ENCODE assay signal across 8 cellular contexts in the genomic region with DNA sequence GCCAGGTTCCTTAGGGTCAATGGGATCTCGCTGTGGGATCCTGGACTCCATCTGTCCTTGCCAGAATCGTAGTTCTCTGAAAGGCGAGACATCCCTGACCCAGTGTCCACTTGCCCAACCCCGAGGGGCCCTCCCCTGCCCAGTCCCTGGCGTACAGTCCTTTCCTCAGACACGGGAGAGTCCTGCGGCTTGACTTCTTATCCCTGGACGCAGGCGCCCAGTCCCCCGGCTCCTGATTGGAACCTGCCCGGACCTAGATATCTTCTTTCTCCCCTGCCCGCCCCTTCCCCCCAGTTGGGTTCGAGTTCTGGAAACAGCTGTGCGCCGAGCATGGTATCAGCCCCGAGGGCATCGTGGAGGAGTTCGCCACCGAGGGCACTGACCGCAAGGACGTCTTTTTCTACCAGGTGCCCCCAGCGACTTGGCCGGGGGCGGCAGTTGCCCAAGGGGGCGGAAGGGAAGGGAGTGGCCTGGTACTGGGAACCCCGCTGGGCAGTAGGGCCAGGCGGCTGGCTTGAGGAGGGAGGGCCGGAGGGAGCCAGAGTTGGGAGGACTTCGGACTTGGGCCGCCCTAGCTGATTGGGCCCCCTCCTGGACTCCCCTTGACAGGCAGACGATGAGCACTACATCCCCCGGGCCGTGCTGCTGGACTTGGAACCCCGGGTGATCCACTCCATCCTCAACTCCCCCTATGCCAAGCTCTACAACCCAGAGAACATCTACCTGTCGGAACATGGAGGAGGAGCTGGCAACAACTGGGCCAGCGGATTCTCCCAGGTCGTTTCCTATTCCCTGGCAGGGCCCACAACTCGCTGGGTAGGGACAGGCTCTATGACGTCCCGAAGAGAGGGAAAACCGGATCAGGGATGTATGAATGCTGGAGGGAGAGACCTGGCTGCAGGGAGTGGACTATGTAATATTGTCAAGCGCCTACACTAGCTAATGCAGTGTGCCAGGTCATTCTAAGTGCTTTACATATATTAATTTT. TPM values are rescaled to one million over a fixed set of nuclear protein-coding genes. Genes with fewer than 3 reads are reported as not detected.
DNase-seq lines count a peak whose midpoint lies in the region; ATAC-seq and TF ChIP-seq lines count a peak whose summit lies in the region.
"Not testable (repeated sequence)": the region's sequence is repeated elsewhere in the genome, so short reads cannot be mapped to it uniquely, and the experiment has no call there.

No MANE protein-coding gene starts in this region.

- not testable (repeated sequence) for TF ChIP-seq POLR2A in transverse colon (IDR thresholded peaks at IDR 0.05)

- H4K8ac ChIP-seq in trophoblast cell (ENCODE audit: low read depth, low read length): peak overlapping the region; percentile 83

- not testable (repeated sequence) for TF ChIP-seq EP300 in transverse colon (IDR thresholded peaks at IDR 0.05; ENCODE audit: low read depth)

- peak overlapping the region; percentile 85 for H3K18ac ChIP-seq in trophoblast cell (ENCODE audit: low read length)

- H3K14ac ChIP-seq in trophoblast cell (ENCODE audit: low read length): peak overlapping the region; percentile 68

- peaks cover 51% of the 10 kb centered on the region for H3K79me2 ChIP-seq in DOHH2 (ENCODE audit: control insufficient read depth, low read length)
- H3K79me2 ChIP-seq in OCI-LY3 (ENCODE audit: low read length): peaks cover 48% of the 10 kb centered on the region
- not testable (repeated sequence) for H3K79me2 ChIP-seq in trophoblast cell (ENCODE audit: control insufficient read depth, insufficient read depth, low read length, poor library complexity)

- peak; percentile 10 for ATAC-seq in HG02938 (IDR thresholded peaks at IDR 0.05; ENCODE audit: unreplicated experiment)

- H2BK5ac ChIP-seq in trophoblast cell (ENCODE audit: low read depth, low read length, poor library complexity): peak overlapping the region; percentile 70

- not testable (repeated sequence) for H2AFZ ChIP-seq in OCI-LY3 (ENCODE audit: low read depth, low read length)
- peak overlapping the region; percentile 58 for H2AFZ ChIP-seq in trophoblast cell (ENCODE audit: insufficient read depth, low read length, poor library complexity)

- not testable (repeated sequence) for H4K20me1 ChIP-seq in DOHH2 (ENCODE audit: control insufficient read depth, insufficient read depth, low read depth, low read length); OCI-LY3 (ENCODE audit: insufficient read depth, low read length)

- H3K27ac Mint-ChIP-seq in activated T-cell treated with anti-CD3 and anti-CD28 coated beads, Interleukin-2, amount 50 U/mL, for 24 hours: peak overlapping the region; percentile 97

- peaks cover 46% of the 10 kb centered on the region for H3K36me3 ChIP-seq in DOHH2 (ENCODE audit: control insufficient read depth, low read length)
- peaks cover 16% of the 10 kb centered on the region for H3K36me3 ChIP-seq in OCI-LY3 (replicated peaks; ENCODE audit: low read depth, low read length)
- H3K36me3 ChIP-seq in ectodermal cell (ENCODE audit: control insufficient read depth, insufficient read depth, low read length): peaks cover 30% of the 10 kb centered on the region
- H3K36me3 ChIP-seq in trophoblast cell (ENCODE audit: control insufficient read depth in 1 of 2, insufficient read depth in 2 of 2, low read length in 2 of 2): peaks cover 27 to 32% of the 10 kb centered on the region in 2 experiments
- H3K36me3 ChIP-seq in transverse colon: peaks cover 0 to 16% (median 5%) of the 10 kb centered on the region in 4 donors

- not testable (repeated sequence) for DNase-seq in activated T-cell treated with anti-CD3 and anti-CD28 coated beads, Interleukin-2, amount 50 U/mL, for 24 hours; trophoblast cell
- DNase-seq in iPS-NIHi7 (ENCODE audit: extremely low spot score) (peak; percentile 27), transverse colon (peak; percentile 16)

- H3K4me1 ChIP-seq in DOHH2 (ENCODE audit: control insufficient read depth, low read length): peaks cover 30% of the 10 kb centered on the region
- H3K4me1 ChIP-seq in OCI-LY3 (ENCODE audit: low read length): peaks cover 11% of the 10 kb centered on the region
- not testable (repeated sequence) for H3K4me1 ChIP-seq in ectodermal cell (ENCODE audit: control insufficient read depth, insufficient read depth, low read length); trophoblast cell (ENCODE audit: control insufficient read depth in 1 of 2, insufficient read depth in 2 of 2, low read length in 2 of 2)
- peaks cover 20 to 37% (median 31%) of the 10 kb centered on the region in 4 donors for H3K4me1 ChIP-seq in transverse colon

- peak overlapping the region; percentile 91 for H3K4me3 ChIP-seq in DOHH2 (ENCODE audit: low read length)
- H3K4me3 ChIP-seq in OCI-LY3 (ENCODE audit: low read length): peak overlapping the region; percentile 88
- H3K4me3 ChIP-seq in ectodermal cell (ENCODE audit: insufficient read depth, low read depth, low read length): peak overlapping the region; percentile 91
- peak overlapping the region; percentile 89 for H3K4me3 ChIP-seq in trophoblast cell (ENCODE audit: low read depth, low read length)
- H3K4me3 ChIP-seq in transverse colon: peak overlapping the region; percentile 48 to 83 (median 68)

- H3K9me3 ChIP-seq in DOHH2 (ENCODE audit: control insufficient read depth, insufficient read depth, low read length); OCI-LY3 (ENCODE audit: insufficient read depth, low read length); ectodermal cell (ENCODE audit: control insufficient read depth, low read length); trophoblast cell (ENCODE audit: insufficient read depth, low read depth, low read length); transverse colon: not testable (repeated sequence)

- WGBS in ectodermal cell, 2 experiments: 13 to 14% methylated on average over 33 to 34 of the region's 42 CpGs
- WGBS in trophoblast cell (ENCODE audit: extremely low coverage, insufficient coverage, insufficient read length): no CpG with 5 or more reads among the region's 42 CpGs
- 10 to 18% methylated on average over 5 to 36 of the region's 42 CpGs for WGBS in transverse colon (ENCODE audit: low coverage in 1 of 2), 2 donors

- H3K36me3 Mint-ChIP-seq in activated T-cell treated with anti-CD3 and anti-CD28 coated beads, Interleukin-2, amount 50 U/mL, for 24 hours (ENCODE audit: low read depth): peaks cover 61% of the 10 kb centered on the region

- H4K12ac ChIP-seq in trophoblast cell (ENCODE audit: low read depth, low read length): peak overlapping the region; percentile 79

- H3K4me3 Mint-ChIP-seq in activated T-cell treated with anti-CD3 and anti-CD28 coated beads, Interleukin-2, amount 50 U/mL, for 24 hours: peak overlapping the region; percentile 100

- H2BK120ac ChIP-seq in trophoblast cell (ENCODE audit: insufficient read depth, low read length, poor library complexity): peak overlapping the region; percentile 64

- not testable (repeated sequence) for H3K9me2 ChIP-seq in DOHH2 (replicated peaks; ENCODE audit: control insufficient read depth, low read length)

- intact Hi-C loops in transverse colon (cut with DNase I; ENCODE audit: low total_unique reads): loop anchor here (10.0 kb wide), 1 partner anchor 75 kb away; a partner anchor contains a TSS

- TF ChIP-seq CTCF in DOHH2 (IDR thresholded peaks at IDR 0.05; ENCODE audit: low read depth, low read length, poor library complexity, severe bottlenecking); OCI-LY3 (IDR thresholded peaks at IDR 0.05; ENCODE audit: low read depth, low read length); transverse colon (IDR thresholded peaks at IDR 0.05): not testable (repeated sequence)

- not testable (repeated sequence) for H3K23ac ChIP-seq in trophoblast cell (ENCODE audit: low read length)

- not testable (repeated sequence) for H3K27me3 Mint-ChIP-seq in activated T-cell treated with anti-CD3 and anti-CD28 coated beads, Interleukin-2, amount 50 U/mL, for 24 hours

- H3K27ac ChIP-seq in DOHH2 (ENCODE audit: low read depth, low read length) (peak overlapping the region; percentile 27), OCI-LY3 (ENCODE audit: low read length) (peak overlapping the region; percentile 21; the same call in 1 of the 2 replicates), ectodermal cell (ENCODE audit: insufficient read depth, low read depth, low read length, poor library complexity, severe bottlenecking) (peak overlapping the region; percentile 64), trophoblast cell (ENCODE audit: low read depth, low read length) (peak overlapping the region; percentile 80), transverse colon (peak overlapping the region; percentile 90 to 97 (median 92))

- not testable (repeated sequence) for H3K79me1 ChIP-seq in trophoblast cell (ENCODE audit: low read length)

- peaks cover 36% of the 10 kb centered on the region for H3K4me1 Mint-ChIP-seq in activated T-cell treated with anti-CD3 and anti-CD28 coated beads, Interleukin-2, amount 50 U/mL, for 24 hours (ENCODE audit: low read depth)

- in situ Hi-C loops in transverse colon (cut with MboI; ENCODE audit: low pct_ligation_motif_present in 1 of 4, low pct_unique_long_range_greater_than_20kb in 1 of 4, low sequenced_read_pairs in 3 of 4): loop anchor here in 1 of 4 donors (10.0 kb wide), 1 partner anchor 75 kb away; a partner anchor contains a TSS

- not testable (repeated sequence) for H3F3A ChIP-seq in DOHH2 (ENCODE audit: control insufficient read depth, insufficient read depth)

- peak overlapping the region; percentile 75 for H3K4ac ChIP-seq in trophoblast cell (ENCODE audit: low read depth, low read length)

- peak overlapping the region; percentile 91 for H3K9ac ChIP-seq in OCI-LY3 (ENCODE audit: low read length)
- peak overlapping the region; percentile 97 for H3K9ac ChIP-seq in trophoblast cell (ENCODE audit: low read length)

- peak overlapping the region; percentile 72 for H4K91ac ChIP-seq in trophoblast cell (ENCODE audit: low read depth, low read length)

- H3K9me3 Mint-ChIP-seq in activated T-cell treated with anti-CD3 and anti-CD28 coated beads, Interleukin-2, amount 50 U/mL, for 24 hours: not testable (repeated sequence)

- not testable (repeated sequence) for H2AK5ac ChIP-seq in trophoblast cell (ENCODE audit: low read length)

- H2BK12ac ChIP-seq in trophoblast cell (ENCODE audit: low read length): peak overlapping the region; percentile 10

- peak overlapping the region; percentile 72 for H3K4me2 ChIP-seq in DOHH2 (ENCODE audit: low read length)
- H3K4me2 ChIP-seq in OCI-LY3 (ENCODE audit: low read length): peak overlapping the region; percentile 69
- H3K4me2 ChIP-seq in trophoblast cell (ENCODE audit: low read length): peak overlapping the region; percentile 97

- not testable (repeated sequence) for H3K27me3 ChIP-seq in DOHH2 (ENCODE audit: control insufficient read depth, low read length); OCI-LY3 (ENCODE audit: low read depth, low read length); ectodermal cell (ENCODE audit: control insufficient read depth, insufficient read depth, low read length, poor library complexity, severe bottlenecking); trophoblast cell (ENCODE audit: insufficient read depth, low read length); transverse colon

RNA-seq across cellular contexts. Expression of a gene that starts 0.6 kb away (rescaled TPM):
- 114 TPM for polyA plus RNA-seq in ectodermal cell (2013, experiment 1 of 4)
- 97.7 TPM for polyA plus RNA-seq in ectodermal cell (2013, experiment 2 of 4)
- 83.7 TPM for polyA plus RNA-seq in ectodermal cell (2013, experiment 3 of 4)
- 87.1 TPM for polyA plus RNA-seq in ectodermal cell (2013, experiment 4 of 4)
- polyA plus RNA-seq in trophoblast cell (2013): 70.1 and 72.5 TPM in 2 replicates
- total RNA-seq in transverse colon: 10 to 100 TPM in 2 of 4 donors, 1 to 10 TPM in 2; 6.0 to 27.7 (median 14.3) TPM

RNA-seq across cellular contexts. Expression of a gene that starts 0.9 kb away (rescaled TPM):
- 38.0 TPM for polyA plus RNA-seq in ectodermal cell (2013, experiment 1 of 4)
- 43.7 TPM for polyA plus RNA-seq in ectodermal cell (2013, experiment 2 of 4)
- 22.5 TPM for polyA plus RNA-seq in ectodermal cell (2013, experiment 3 of 4)
- 28.0 TPM for polyA plus RNA-seq in ectodermal cell (2013, experiment 4 of 4)
- 36.8 and 39.1 TPM in 2 replicates for polyA plus RNA-seq in trophoblast cell (2013)
- total RNA-seq in transverse colon: 10 to 100 TPM; 47.2 to 71.8 (median 59.0) TPM

RNA-seq across cellular contexts. Expression of a gene that starts 32.6 kb away (rescaled TPM):
- polyA plus RNA-seq in ectodermal cell (2013, experiment 1 of 4): 39.3 TPM
- 42.5 TPM for polyA plus RNA-seq in ectodermal cell (2013, experiment 2 of 4)
- polyA plus RNA-seq in ectodermal cell (2013, experiment 3 of 4): 29.1 TPM
- polyA plus RNA-seq in ectodermal cell (2013, experiment 4 of 4): 30.6 TPM
- 15.2 and 16.2 TPM in 2 replicates for polyA plus RNA-seq in trophoblast cell (2013)
- 1 to 10 TPM in 2 of 4 donors, under 1 TPM in 1, not detected in 1; 0.96 to 2.6 (median 1.3) TPM for total RNA-seq in transverse colon

RNA-seq across cellular contexts. Expression of a gene that starts 43.2 kb away (rescaled TPM):
- polyA plus RNA-seq in ectodermal cell (2013, experiment 1 of 4): 32.8 TPM
- 31.0 TPM for polyA plus RNA-seq in ectodermal cell (2013, experiment 2 of 4)
- polyA plus RNA-seq in ectodermal cell (2013, experiment 3 of 4): 25.5 TPM
- 28.6 TPM for polyA plus RNA-seq in ectodermal cell (2013, experiment 4 of 4)
- polyA plus RNA-seq in trophoblast cell (2013): 37.8 and 38.0 TPM in 2 replicates
- total RNA-seq in transverse colon: 100 to 1,000 TPM in 3 of 4 donors, 10 to 100 TPM in 1; 81.3 to 191 (median 143) TPM

RNA-seq across cellular contexts. Expression of a gene that starts 48.2 kb away (rescaled TPM):
- 55.1 TPM for polyA plus RNA-seq in ectodermal cell (2013, experiment 1 of 4)
- polyA plus RNA-seq in ectodermal cell (2013, experiment 2 of 4): 63.8 TPM
- 56.7 TPM for polyA plus RNA-seq in ectodermal cell (2013, experiment 3 of 4)
- 59.8 TPM for polyA plus RNA-seq in ectodermal cell (2013, experiment 4 of 4)
- polyA plus RNA-seq in trophoblast cell (2013): 136 and 137 TPM in 2 replicates
- total RNA-seq in transverse colon: 10 to 100 TPM; 46.4 to 91.7 (median 57.6) TPM

Comparison
In these comparisons a context has a peak if more than half of its experiments do, and no peak if none do; other contexts are left out.
1. H3K27ac ChIP-seq: peak in every context shown above with its lines; median percentile 92 in transverse colon; 80 in trophoblast cell; 64 in ectodermal cell; 27 in DOHH2; 21 in OCI-LY3.